15 cellular contexts compared by ENCODE assay signal in genomic region chr1:91750398-91750996, GRCh38.
DNase-seq lines count a peak whose midpoint lies in the region; ATAC-seq and TF ChIP-seq lines count a peak whose summit lies in the region.
"Had no signal": no experiment of that assay in that cellular context is flagged by ENCODE, and none has a peak within 500 bp of the region (broad histone marks: within the 10 kb centered on the region; RNA-seq: fewer than 3 reads in every experiment).

No MANE protein-coding gene starts in this region.

- H4K20me1 ChIP-seq in mammary epithelial cell (ENCODE audit: insufficient read depth, low read length): no peaks in the 10 kb centered on the region
- no peaks in the 10 kb centered on the region for H4K20me1 ChIP-seq in neural progenitor cell (ENCODE audit: low read depth)

- POLR2A ChIA-PET in MCF 10A (lab: Yijun Ruan, JAX): interaction anchor here (1.1 to 3.8 kb wide), 4 partner anchors 14 to 222 kb away, joined by 3 to 18 read pairs (median 5); no protein-coding TSS in a partner anchor

- H3K27me3 ChIP-seq in mammary epithelial cell (ENCODE audit: insufficient read depth, low read length) (peaks cover 4% of the 10 kb centered on the region), esophagus muscularis mucosa (no peaks in the 10 kb centered on the region), upper lobe of right lung (no peaks in the 10 kb centered on the region), neural progenitor cell (no peaks in the 10 kb centered on the region)

- CTCF ChIA-PET in MCF 10A (lab: Yijun Ruan, JAX) (interaction anchor here (0.6 to 1.2 kb wide), 2 partner anchors 9 to 185 kb away, joined by 3 to 4 read pairs; no protein-coding TSS in a partner anchor), mammary epithelial cell (lab: Charles Lee; ENCODE audit: low non-redundant PET) (no interaction called here)

- H3K4me3 ChIP-seq in mammary epithelial cell (replicated peaks in 1 of 3; ENCODE audit: insufficient read depth in 1 of 3, low read depth in 2 of 3, low read length in 3 of 3) (no peak overlapping the region), esophagus muscularis mucosa (no peak overlapping the region), upper lobe of right lung (no peak overlapping the region), neural progenitor cell (no peak overlapping the region)

- ATAC-seq in natural killer cell treated with Interleukin-12 subunit alpha and Interleukin-12 subunit beta and Interleukin-15 and Interleukin-18, amount 100 ng/mL, for 72 hours: no peak
- ATAC-seq in upper lobe of right lung (no peak), HG02870 (IDR thresholded peaks at IDR 0.05; ENCODE audit: unreplicated experiment) (no peak), GM21515 (IDR thresholded peaks at IDR 0.05; ENCODE audit: unreplicated experiment) (no peak)
- ATAC-seq: activated CD4-positive, CD25-positive, alpha-beta regulatory T cell treated with anti-CD3 and anti-CD28 coated beads, Interleukin-2, amount 50 U/mL, for 24 hours had no signal

- BruUV-seq in MCF 10A (replicated peaks; lab: Mats Ljungman, UMichigan): no TSS peak
- no TSS peak for BruUV-seq in mammary epithelial cell (replicated peaks; lab: Mats Ljungman, UMichigan)

- TF ChIP-seq CTCF in MCF 10A (IDR thresholded peaks at IDR 0.05; ENCODE audit: unreplicated experiment) (no peak), mammary epithelial cell (conservative IDR thresholded peaks at IDR 0.05 in 1 of 2, IDR thresholded peaks at IDR 0.05 in 1 of 2; ENCODE audit: extremely low read depth in 1 of 2, insufficient read depth in 1 of 2, low read depth in 1 of 2, low read length in 2 of 2) (no peak), esophagus muscularis mucosa (IDR thresholded peaks at IDR 0.05) (no peak), upper lobe of right lung (IDR thresholded peaks at IDR 0.05) (no peak), neural progenitor cell (IDR thresholded peaks at IDR 0.05) (no peak)

- H3K4me1 ChIP-seq in mammary epithelial cell (ENCODE audit: insufficient read depth, low read length) (no peaks in the 10 kb centered on the region), esophagus muscularis mucosa (peaks cover 70 to 99% (median 92%) of the 10 kb centered on the region in 4 donors), upper lobe of right lung (peaks cover 45% of the 10 kb centered on the region), neural progenitor cell (no peaks in the 10 kb centered on the region)

- H3K4me1 Mint-ChIP-seq in MCF 10A (ENCODE audit: insufficient read depth, unreplicated experiment) (peaks cover 23% of the 10 kb centered on the region), neural progenitor cell (peaks cover 34% of the 10 kb centered on the region)
- H3K4me1 Mint-ChIP-seq in natural killer cell treated with Interleukin-12 subunit alpha and Interleukin-12 subunit beta and Interleukin-15 and Interleukin-18, amount 100 ng/mL, for 72 hours (ENCODE audit: low read depth in 2 of 2): peaks cover 75 to 76% of the 10 kb centered on the region in 2 donors

- H3K4me2 ChIP-seq in mammary epithelial cell (ENCODE audit: insufficient read depth, low read depth, low read length): no peak overlapping the region
- no peak overlapping the region for H3K4me2 ChIP-seq in neural progenitor cell

- DNase-seq in MCF 10A (ENCODE audit: unreplicated experiment) (no peak), mammary epithelial cell (no peak), esophagus muscularis mucosa (ENCODE audit: extremely low spot score) (no peak), upper lobe of right lung (no peak), neural progenitor cell (ENCODE audit: low spot score) (no peak)
- DNase-seq in natural killer cell treated with Interleukin-12 subunit alpha and Interleukin-12 subunit beta and Interleukin-15 and Interleukin-18, amount 100 ng/mL, for 72 hours (ENCODE audit: low spot score): no peak
- DNase-seq: H7; kidney; NCI-H1105; NCI-H524 treated with DMSO at 0.1 percent for 48 hours; stimulated activated CD4-positive, alpha-beta T cell treated with anti-CD3 and anti-CD28 coated beads, Interleukin-4, amount 100 ng/mL, for 24 hours had no signal

- no peaks in the 10 kb centered on the region for H3K27me3 Mint-ChIP-seq in MCF 10A (ENCODE audit: insufficient read depth, unreplicated experiment)
- H3K27me3 Mint-ChIP-seq in natural killer cell treated with Interleukin-12 subunit alpha and Interleukin-12 subunit beta and Interleukin-15 and Interleukin-18, amount 100 ng/mL, for 72 hours: no peaks in the 10 kb centered on the region
- peaks cover 4% of the 10 kb centered on the region for H3K27me3 Mint-ChIP-seq in neural progenitor cell (ENCODE audit: insufficient read depth, low read depth)

- no peak for TF ChIP-seq EP300 in esophagus muscularis mucosa (IDR thresholded peaks at IDR 0.05)

- H3F3A ChIP-seq in neural progenitor cell (ENCODE audit: low read depth): no peaks in the 10 kb centered on the region

- H3K9me3 Mint-ChIP-seq in MCF 10A (ENCODE audit: unreplicated experiment) (no peaks in the 10 kb centered on the region), neural progenitor cell (peaks cover 30% of the 10 kb centered on the region)
- peaks cover 5% of the 10 kb centered on the region for H3K9me3 Mint-ChIP-seq in natural killer cell treated with Interleukin-12 subunit alpha and Interleukin-12 subunit beta and Interleukin-15 and Interleukin-18, amount 100 ng/mL, for 72 hours

- intact Hi-C loops in MCF 10A (cut with micrococcal nuclease): no loop called here
- intact Hi-C loops in mammary epithelial cell (cut with micrococcal nuclease): no loop called here
- intact Hi-C loops in esophagus muscularis mucosa (cut with DNase I): no loop called here
- intact Hi-C loops in upper lobe of right lung (cut with DNase I): no loop called here

- H3K9me3 ChIP-seq in mammary epithelial cell (replicated peaks; ENCODE audit: insufficient read depth, low read length): peaks cover 15% of the 10 kb centered on the region
- peaks cover 0 to 3% (median 0%) of the 10 kb centered on the region in 4 donors for H3K9me3 ChIP-seq in esophagus muscularis mucosa
- no peaks in the 10 kb centered on the region for H3K9me3 ChIP-seq in upper lobe of right lung
- no peaks in the 10 kb centered on the region for H3K9me3 ChIP-seq in neural progenitor cell (ENCODE audit: low read depth)
- H3K9me3 ChIP-seq: thoracic aorta had no signal

- H2AFZ ChIP-seq in mammary epithelial cell (ENCODE audit: low read depth, low read length) (no peak overlapping the region), neural progenitor cell (replicated peaks) (no peak overlapping the region)

- H3K4me3 Mint-ChIP-seq in MCF 10A (ENCODE audit: unreplicated experiment) (no peak overlapping the region), neural progenitor cell (no peak overlapping the region)
- H3K4me3 Mint-ChIP-seq in natural killer cell treated with Interleukin-12 subunit alpha and Interleukin-12 subunit beta and Interleukin-15 and Interleukin-18, amount 100 ng/mL, for 72 hours: peak overlapping the region; percentile 53

- H3K36me3 ChIP-seq in mammary epithelial cell (ENCODE audit: insufficient read depth, low read length): no peaks in the 10 kb centered on the region
- H3K36me3 ChIP-seq in esophagus muscularis mucosa: no peaks in the 10 kb centered on the region
- no peaks in the 10 kb centered on the region for H3K36me3 ChIP-seq in upper lobe of right lung
- H3K36me3 ChIP-seq in neural progenitor cell: no peaks in the 10 kb centered on the region
- H3K36me3 ChIP-seq: thoracic aorta had no signal

- H3K27ac ChIP-seq in mammary epithelial cell (ENCODE audit: insufficient read depth, low read depth, low read length) (no peak overlapping the region), esophagus muscularis mucosa (replicated peaks in 1 of 4) (peak overlapping the region; percentile 74 to 83 (median 82)), upper lobe of right lung (peak overlapping the region; percentile 3), neural progenitor cell (no peak overlapping the region)

- 57% methylated on average over 4 of the region's 4 CpGs for WGBS in mammary epithelial cell (ENCODE audit: low coverage, missing lambda C conversion rate)
- WGBS in esophagus muscularis mucosa: 72% methylated on average over 4 of the region's 4 CpGs

- H3K27ac Mint-ChIP-seq in MCF 10A (ENCODE audit: low read depth, unreplicated experiment): peak overlapping the region; percentile 61
- H3K27ac Mint-ChIP-seq in natural killer cell treated with Interleukin-12 subunit alpha and Interleukin-12 subunit beta and Interleukin-15 and Interleukin-18, amount 100 ng/mL, for 72 hours: peak overlapping the region; percentile 88 to 94
- H3K27ac Mint-ChIP-seq in neural progenitor cell: no peak overlapping the region

- in situ Hi-C loops in mammary epithelial cell (cut with MboI; ENCODE audit: low sequenced_read_pairs in 2 of 2): no loop called here

- no peak overlapping the region for H3K9ac ChIP-seq in mammary epithelial cell (ENCODE audit: insufficient read depth, low read length)
- no peak overlapping the region for H3K9ac ChIP-seq in neural progenitor cell

- dilution Hi-C loops in mammary epithelial cell (cut with HindIII; ENCODE audit: low sequenced_read_pairs): no loop called here

- H3K79me2 ChIP-seq in mammary epithelial cell (ENCODE audit: insufficient read depth, low read length): no peaks in the 10 kb centered on the region
- no peaks in the 10 kb centered on the region for H3K79me2 ChIP-seq in neural progenitor cell (ENCODE audit: low read depth)

- H3K36me3 Mint-ChIP-seq in MCF 10A (ENCODE audit: insufficient read depth, unreplicated experiment) (peaks cover 25% of the 10 kb centered on the region), neural progenitor cell (peaks cover 15% of the 10 kb centered on the region)
- H3K36me3 Mint-ChIP-seq in natural killer cell treated with Interleukin-12 subunit alpha and Interleukin-12 subunit beta and Interleukin-15 and Interleukin-18, amount 100 ng/mL, for 72 hours: peaks cover 20% of the 10 kb centered on the region

- no peak for TF ChIP-seq POLR2A in esophagus muscularis mucosa (IDR thresholded peaks at IDR 0.05; ENCODE audit: low read depth)

Comparison
In these comparisons a context has a peak if more than half of its experiments do, and no peak if none do; other contexts are left out.
1. H3K27ac ChIP-seq: peak in esophagus muscularis mucosa (4 of 4) and upper lobe of right lung (single experiment); none in mammary epithelial cell (single experiment) and neural progenitor cell (single experiment).